12 cellular contexts compared by ENCODE assay signal in the genomic region with DNA sequence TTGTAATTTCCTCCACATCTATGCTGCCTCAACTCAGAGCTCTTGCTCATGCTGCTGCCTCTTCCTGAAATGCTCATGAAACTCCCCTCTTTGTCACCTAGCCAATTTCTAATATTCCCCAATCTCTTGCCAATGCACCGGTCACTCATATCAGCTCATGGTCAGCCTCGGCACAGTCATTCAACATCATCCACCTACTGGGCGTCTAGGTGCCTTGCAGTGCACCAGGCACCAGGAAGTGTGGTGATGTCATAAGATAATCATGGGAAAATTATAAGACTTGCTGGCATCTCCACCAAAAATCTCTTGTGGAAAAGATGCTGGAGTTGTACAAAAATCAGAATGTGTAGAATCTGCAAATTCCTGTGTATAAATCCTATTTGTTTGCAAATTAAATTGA. TPM values are rescaled to one million over a fixed set of nuclear protein-coding genes. Genes with fewer than 3 reads are reported as not detected.
DNase-seq lines count a peak whose midpoint lies in the region; ATAC-seq, FAIRE-seq and TF ChIP-seq lines count a peak whose summit lies in the region.
"Had no signal": no experiment of that assay in that cellular context is flagged by ENCODE, and none has a peak within 500 bp of the region (broad histone marks: within the 10 kb centered on the region; RNA-seq: fewer than 3 reads in every experiment).

No MANE protein-coding gene starts in this region.

- no peak overlapping the region for H4K8ac ChIP-seq in H1 (ENCODE audit: extremely low read depth, insufficient read depth, low read length)

- no peaks in the 10 kb centered on the region for H3K9me3 Mint-ChIP-seq in CD8-positive, alpha-beta memory T cell
- H3K9me3 Mint-ChIP-seq: immature natural killer cell had no signal

- H2BK12ac ChIP-seq in H1 (ENCODE audit: low read depth, low read length) = no peak overlapping the region

- H3K27me3 ChIP-seq in PC-3 (ENCODE audit: low read length) = no peaks in the 10 kb centered on the region
- H3K27me3 ChIP-seq in H1 (replicated peaks in 1 of 4; ENCODE audit: control insufficient read depth in 3 of 4, extremely low read depth in 1 of 4, insufficient read depth in 3 of 4, low read length in 3 of 4) = no peaks in the 10 kb centered on the region
- H3K27me3 ChIP-seq in osteoblast (ENCODE audit: insufficient read depth, low read length) = no peaks in the 10 kb centered on the region
- no peaks in the 10 kb centered on the region for H3K27me3 ChIP-seq in CD8-positive, alpha-beta memory T cell (ENCODE audit: insufficient read depth, low read length, poor library complexity, severe bottlenecking)

- H3K79me2 ChIP-seq in PC-3 (ENCODE audit: low read length) (no peaks in the 10 kb centered on the region), H1 (ENCODE audit: control insufficient read depth in 1 of 2, insufficient read depth in 2 of 2, low read length in 2 of 2) (no peaks in the 10 kb centered on the region), osteoblast (ENCODE audit: insufficient read depth, low read length) (no peaks in the 10 kb centered on the region)

- no peak overlapping the region for H4K91ac ChIP-seq in H1 (replicated peaks; ENCODE audit: insufficient read length, low read length)

- H3K23me2 ChIP-seq in H1 (ENCODE audit: low read depth, low read length) = no peaks in the 10 kb centered on the region

- CTCF ChIA-PET in PC-3 (lab: Charles Lee) = interaction anchor here (0.9 to 1.1 kb wide), 2 partner anchors 9 to 96 kb away, joined by 4 to 5 read pairs; no protein-coding TSS in a partner anchor
- CTCF ChIA-PET in H1 (lab: Charles Lee; ENCODE audit: partially characterized antibody) = interaction anchor here (0.6 to 1.5 kb wide), 4 partner anchors 12 to 255 kb away, joined by 3 to 5 read pairs (median 4); no protein-coding TSS in a partner anchor
- CTCF ChIA-PET in CD8-positive, alpha-beta memory T cell (lab: Charles Lee) = no interaction called here

- H3K9me3 ChIP-seq in PC-3 (ENCODE audit: low read length) (no peaks in the 10 kb centered on the region), H1 (ENCODE audit: insufficient read depth in 2 of 2, low read depth in 1 of 2, low read length in 1 of 2) (no peaks in the 10 kb centered on the region), osteoblast (ENCODE audit: low read depth, low read length) (no peaks in the 10 kb centered on the region)
- H3K9me3 ChIP-seq in CD8-positive, alpha-beta memory T cell (ENCODE audit: low read length) = no peaks in the 10 kb centered on the region

- no peak for TF ChIP-seq POLR2A in H1 (IDR thresholded peaks at IDR 0.05; ENCODE audit: control extremely low read depth in 1 of 2, low read depth in 2 of 2, low read length in 2 of 2)

- H3K27ac ChIP-seq in PC-3 (ENCODE audit: low read length) = peak overlapping the region; percentile 98
- no peak overlapping the region for H3K27ac ChIP-seq in H1 (ENCODE audit: low read depth, low read length)
- H3K27ac ChIP-seq in osteoblast (ENCODE audit: low read depth, low read length) = peak overlapping the region; percentile 100
- no peak overlapping the region for H3K27ac ChIP-seq in CD8-positive, alpha-beta memory T cell (ENCODE audit: low read depth, low read length)

- H3K18ac ChIP-seq in H1 (ENCODE audit: extremely low read depth, low read length) = no peak overlapping the region

- no peaks in the 10 kb centered on the region for H3K27me3 Mint-ChIP-seq in CD8-positive, alpha-beta memory T cell

- no peak overlapping the region for H3K14ac ChIP-seq in H1 (ENCODE audit: insufficient read length)

- no peak overlapping the region for H2BK20ac ChIP-seq in H1 (ENCODE audit: low read length)

- no peaks in the 10 kb centered on the region for H3K79me1 ChIP-seq in H1 (ENCODE audit: low read depth, low read length)

- H2BK120ac ChIP-seq in H1 (replicated peaks; ENCODE audit: low read depth, low read length) = no peak overlapping the region

- H3K4me2 ChIP-seq in PC-3 (ENCODE audit: low read length) = peak overlapping the region; percentile 71
- H3K4me2 ChIP-seq in H1 (ENCODE audit: insufficient read depth in 1 of 2, low read depth in 2 of 2, low read length in 2 of 2) = no peak overlapping the region
- H3K4me2 ChIP-seq in osteoblast (ENCODE audit: insufficient read depth, low read length) = peak overlapping the region; percentile 75

- TF ChIP-seq EP300 in H1 (IDR thresholded peaks at IDR 0.05; ENCODE audit: borderline replicate concordance in 1 of 2, low read depth in 2 of 2, low read length in 2 of 2) = no peak

- no peak overlapping the region for H2BK15ac ChIP-seq in H1 (ENCODE audit: low read length)

- DNase-seq in EH (ENCODE audit: low read depth) (peak; percentile 73), PC-3 (peak; percentile 77), H1 (ENCODE audit: low read depth in 1 of 2, low spot score in 2 of 2) (no peak), osteoblast (ENCODE audit: insufficient read length, low spot score, missing footprints) (peak; percentile 88)
- DNase-seq in stimulated activated naive CD8-positive, alpha-beta T cell treated with anti-CD3 and anti-CD28 coated beads, Interleukin-15, Interleukin-2, amounts not matched to agents 100 U/mL and 50 U/mL, for 24 hours = no peak
- DNase-seq in CD8-positive, alpha-beta memory T cell = no peak
- DNase-seq: immature natural killer cell, NCI-H1930, small intestine had no signal

- H3K27ac Mint-ChIP-seq in CD8-positive, alpha-beta memory T cell = peak overlapping the region in 1 of 8 donors; percentile 59

- 89% methylated on average over 3 of the region's 3 CpGs; no CpG with 5 or more reads in 1 of the 2 experiments for WGBS in H1 (ENCODE audit: extremely low coverage in 1 of 2, insufficient coverage in 1 of 2, insufficient read length in 1 of 2, insufficient replicate concordance in 2 of 2, low coverage in 1 of 2, low lambda C conversion rate in 2 of 2, missing lambda C conversion rate in 1 of 2), 2 experiments

- TF ChIP-seq RAD21 in H1 (IDR thresholded peaks at IDR 0.05 in 1 of 2, conservative IDR thresholded peaks at IDR 0.05 in 1 of 2; ENCODE audit: low read depth in 2 of 2, low read length in 2 of 2) = no peak; a peak in 1 of 4 replicates

- ATAC-seq in PC-3 = peak; percentile 57
- ATAC-seq in stimulated activated naive CD8-positive, alpha-beta T cell treated with anti-CD3 and anti-CD28 coated beads, Interleukin-15, Interleukin-2, amounts not matched to agents 100 U/mL and 50 U/mL, for 24 hours = no peak
- no peak for ATAC-seq in GM19463 (IDR thresholded peaks at IDR 0.05; ENCODE audit: unreplicated experiment)
- no peak for ATAC-seq in HG03045 (IDR thresholded peaks at IDR 0.05; ENCODE audit: unreplicated experiment)

- H3K36me3 ChIP-seq in PC-3 (ENCODE audit: low read depth, low read length) (no peaks in the 10 kb centered on the region), H1 (ENCODE audit: control insufficient read depth in 2 of 4, insufficient read depth in 4 of 4, low read length in 3 of 4) (no peaks in the 10 kb centered on the region), osteoblast (ENCODE audit: insufficient read depth, low read length) (no peaks in the 10 kb centered on the region)
- no peaks in the 10 kb centered on the region for H3K36me3 ChIP-seq in CD8-positive, alpha-beta memory T cell (ENCODE audit: insufficient read depth, low read length)

- H3K4me1 ChIP-seq in PC-3 (ENCODE audit: insufficient read depth, low read length) (peaks cover 43% of the 10 kb centered on the region), H1 (replicated peaks in 1 of 4; ENCODE audit: control insufficient read depth in 3 of 4, insufficient read depth in 4 of 4, low read length in 3 of 4) (no peaks in the 10 kb centered on the region), osteoblast (ENCODE audit: insufficient read depth, low read length) (peaks cover 42% of the 10 kb centered on the region)
- no peaks in the 10 kb centered on the region for H3K4me1 ChIP-seq in CD8-positive, alpha-beta memory T cell (ENCODE audit: insufficient read depth, low read length)

- BruUV-seq in PC-3 (replicated peaks; lab: Mats Ljungman, UMichigan) = TSS peak; percentile 87

- no peak overlapping the region for H4K5ac ChIP-seq in H1 (ENCODE audit: insufficient read length, low read depth, low read length)

- intact Hi-C loops in PC-3 (cut with micrococcal nuclease) = loop anchor here (1.0 kb wide), 6 partner anchors 8 to 173 kb away; a partner anchor contains a TSS

- H3K4ac ChIP-seq in H1 (replicated peaks; ENCODE audit: insufficient read length, low read depth, low read length) = no peak overlapping the region

- no peak overlapping the region for H2BK5ac ChIP-seq in H1 (ENCODE audit: low read depth, low read length)

- H3F3A ChIP-seq in PC-3 (ENCODE audit: low read length, unreplicated experiment) = peaks cover 11% of the 10 kb centered on the region

- no peaks in the 10 kb centered on the region for H3K4me1 Mint-ChIP-seq in CD8-positive, alpha-beta memory T cell
- H3K4me1 Mint-ChIP-seq: immature natural killer cell had no signal

- H3K4me3 Mint-ChIP-seq in CD8-positive, alpha-beta memory T cell = no peak overlapping the region
- H3K4me3 Mint-ChIP-seq: immature natural killer cell had no signal

- TF ChIP-seq CTCF in PC-3 (conservative IDR thresholded peaks at IDR 0.05; ENCODE audit: low read depth, low read length) = peak; percentile 70
- peak in 2 of 3 experiments; percentile 11 to 25; a peak in 1 of 4 replicates for TF ChIP-seq CTCF in H1 (IDR thresholded peaks at IDR 0.05; ENCODE audit: control extremely low read depth in 1 of 3, insufficient read depth in 1 of 3, low read depth in 1 of 3, low read length in 3 of 3)
- peak; percentile 70 for TF ChIP-seq CTCF in osteoblast (IDR thresholded peaks at IDR 0.05; ENCODE audit: extremely low read depth, low read depth, low read length)

- H3K9ac ChIP-seq in PC-3 (ENCODE audit: low read length) = peak overlapping the region; percentile 84
- no peak overlapping the region for H3K9ac ChIP-seq in H1 (replicated peaks in 1 of 4; ENCODE audit: extremely low read depth in 1 of 4, low read depth in 3 of 4, low read length in 3 of 4)

- no peak overlapping the region for H3K56ac ChIP-seq in H1 (replicated peaks; ENCODE audit: insufficient read length, low read depth, low read length)

- no peaks in the 10 kb centered on the region for H3K9me2 ChIP-seq in PC-3 (replicated peaks; ENCODE audit: low read length)

- H3K36me3 Mint-ChIP-seq in CD8-positive, alpha-beta memory T cell = no peaks in the 10 kb centered on the region
- H3K36me3 Mint-ChIP-seq: immature natural killer cell had no signal

- no peak overlapping the region for H2AK5ac ChIP-seq in H1 (ENCODE audit: low read depth, low read length)

- no peak for FAIRE-seq in H1 (lab: Jason Lieb, UNC)
- FAIRE-seq: GM19239, small intestine had no signal

- H4K20me1 ChIP-seq in PC-3 (ENCODE audit: low read length) (no peaks in the 10 kb centered on the region), H1 (replicated peaks in 1 of 2; ENCODE audit: control insufficient read depth in 1 of 2, insufficient read depth in 2 of 2, low read length in 2 of 2) (no peaks in the 10 kb centered on the region), osteoblast (ENCODE audit: insufficient read depth, low read length) (no peaks in the 10 kb centered on the region)

- H3K4me3 ChIP-seq in PC-3 (ENCODE audit: low read length) (peak overlapping the region; percentile 37), H1 (ENCODE audit: extremely low read depth in 1 of 4, insufficient read depth in 2 of 4, low read depth in 3 of 4, low read length in 4 of 4) (no peak overlapping the region), osteoblast (ENCODE audit: insufficient read depth, low read length) (peak overlapping the region; percentile 33)
- no peak overlapping the region for H3K4me3 ChIP-seq in CD8-positive, alpha-beta memory T cell (ENCODE audit: low read length)

- no peak overlapping the region for H3K23ac ChIP-seq in H1 (ENCODE audit: insufficient read length)

- POLR2A ChIA-PET in PC-3 (lab: Charles Lee; ENCODE audit: unreplicated experiment) = interaction anchor here (0.6 kb wide), 1 partner anchor 52 kb away, joined by 4 read pairs; a partner anchor contains a TSS
- POLR2A ChIA-PET in H1 (lab: Charles Lee; ENCODE audit: partially characterized antibody) = no interaction called here
- POLR2A ChIA-PET in CD8-positive, alpha-beta memory T cell (lab: Charles Lee) = no interaction called here

- H2AFZ ChIP-seq in PC-3 (ENCODE audit: low read length) (0 out of 2 replicates have a peak overlapping the region, but pooled peaks have one; percentile 28), H1 (ENCODE audit: low read length) (no peak overlapping the region), osteoblast (ENCODE audit: low read length) (no peak overlapping the region)

RNA-seq across cellular contexts. Expression of a gene that starts 52.6 kb away (rescaled TPM):
- total RNA-seq in PC-3 (2014; rRNA removed) (10.3 and 13.2 TPM in 2 replicates), osteoblast (55.7 and 99.0 TPM in 2 replicates)
- total RNA-seq in H1 (2021; fragmentation: NEBNext Ultra II Directional; extraction: Animal tissue kit (Norgen Biotek cat#: 25700)) = 0.33 and 0.60 TPM in 2 replicates
- polyA plus RNA-seq in H1 (2011; rRNA removed) = 0.03 and 0.05 TPM in 2 replicates
- polyA plus RNA-seq in H1 (2011; cell fraction: cytosol; rRNA removed) = 0.05 TPM
- polyA plus RNA-seq in H1 (2011; cell fraction: nucleus; rRNA removed) = 0.01 TPM
- polyA plus RNA-seq in H1 (2012, experiment 1 of 2) = 0.18 TPM in 1 of 4 replicates, not detected in the others
- 0.01 TPM for polyA plus RNA-seq in H1 (2012, experiment 2 of 2)
- 0.41 TPM for polyA plus RNA-seq in H1 (2013, experiment 1 of 2)
- polyA plus RNA-seq in H1 (2013, experiment 2 of 2) = 0.24 TPM
- 0.09 and 0.61 TPM in 2 replicates for polyA minus RNA-seq in H1 (2011; rRNA and poly(A)+ RNA removed)
- not detected for polyA minus RNA-seq in H1 (2011; cell fraction: cytosol; rRNA and poly(A)+ RNA removed)
- 0.30 TPM for polyA minus RNA-seq in H1 (2011; cell fraction: nucleus; rRNA and poly(A)+ RNA removed)
- total RNA-seq in CD8-positive, alpha-beta memory T cell = under 1 TPM; 0.15 to 0.22 TPM
- 1.2 TPM for polyA plus RNA-seq in CD8-positive, alpha-beta memory T cell

Comparison
In these comparisons a context has a peak if more than half of its experiments do, and no peak if none do; other contexts are left out.
1. DNase-seq: peak in EH (single experiment), PC-3 (single experiment) and osteoblast (single experiment); none in H1 (0 of 2), stimulated activated naive CD8-positive, alpha-beta T cell treated with anti-CD3 and anti-CD28 coated beads, Interleukin-15, Interleukin-2, amounts not matched to agents 100 U/mL and 50 U/mL, for 24 hours (single experiment) and CD8-positive, alpha-beta memory T cell (0 of 5).
2. H3K27ac ChIP-seq: peak in PC-3 (single experiment) and osteoblast (single experiment); none in H1 (single experiment) and CD8-positive, alpha-beta memory T cell (single experiment).
3. H3K4me2 ChIP-seq: peak in PC-3 (single experiment) and osteoblast (single experiment); none in H1 (0 of 2).
4. H3K4me3 ChIP-seq: peak in PC-3 (single experiment) and osteoblast (single experiment); none in H1 (0 of 4) and CD8-positive, alpha-beta memory T cell (single experiment).
5. CTCF ChIP-seq: peak in every context shown above with its lines; median percentile 70 in PC-3; 70 in osteoblast; 18 in H1.